In the genomic region with DNA sequence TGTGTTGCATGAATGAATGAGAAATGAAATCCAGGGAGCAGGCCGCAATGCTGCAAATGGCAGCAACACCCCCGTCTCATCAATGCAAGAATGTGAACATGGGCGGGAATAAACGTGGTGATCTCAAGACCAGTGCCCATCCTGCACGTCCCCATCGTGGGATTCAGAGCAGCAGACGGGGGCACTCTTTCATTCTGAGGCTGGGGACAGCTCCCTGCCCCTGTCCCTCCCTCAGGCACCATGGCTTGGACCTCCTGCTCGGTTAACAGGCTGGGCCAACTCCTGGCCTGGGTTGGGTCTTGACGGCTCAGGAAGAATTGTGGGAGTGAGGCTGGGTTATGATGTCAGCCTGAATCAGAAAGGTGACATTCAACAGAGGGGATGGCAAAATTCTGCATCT, we compare ENCODE assay signal across 24 cellular contexts.
DNase-seq lines count a peak whose midpoint lies in the region; ATAC-seq and TF ChIP-seq lines count a peak whose summit lies in the region.
"Had no signal": no experiment of that assay in that cellular context is flagged by ENCODE, and none has a peak within 500 bp of the region (broad histone marks: within the 10 kb centered on the region; RNA-seq: fewer than 3 reads in every experiment).

No MANE protein-coding gene starts in this region.

- H3K4me3 ChIP-seq in brain microvascular endothelial cell (ENCODE audit: low read depth, low read length) (no peak overlapping the region), H7 (ENCODE audit: insufficient read depth, low read depth, low read length) (no peak overlapping the region)
- H3K4me3 ChIP-seq: BLaER1, GM12878 had no signal

- peaks cover 46% of the 10 kb centered on the region for H3K36me3 Mint-ChIP-seq in WTC11
- H3K36me3 Mint-ChIP-seq in chondrocyte (ENCODE audit: low read depth), result peaks cover 46% of the 10 kb centered on the region
- H3K36me3 Mint-ChIP-seq: CD4-positive, alpha-beta memory T cell; CD4-positive, CD25-positive, alpha-beta regulatory T cell; CD8-positive, alpha-beta memory T cell had no signal

- no peaks in the 10 kb centered on the region for H3K27me3 Mint-ChIP-seq in WTC11 (ENCODE audit: low read depth)
- no peaks in the 10 kb centered on the region for H3K27me3 Mint-ChIP-seq in chondrocyte (ENCODE audit: low read depth)

- DNase-seq in WTC11 (ENCODE audit: low spot score) (no peak), chondrocyte (ENCODE audit: low spot score) (no peak), islet precursor cell (peak; percentile 22), brain microvascular endothelial cell (no peak), H7 (no peak)
- no peak for DNase-seq in stimulated activated CD4-positive, alpha-beta T cell treated with anti-CD3 and anti-CD28 coated beads, Interleukin-1b, Interleukin-23, amount 100 ng/mL, for 48 hours
- DNase-seq: 8988T; ACHN; BE2C; C1 segment of cervical spinal cord; CD4-positive, alpha-beta memory T cell; CD4-positive, CD25-positive, alpha-beta regulatory T cell; CD8-positive, alpha-beta memory T cell; COR-L47; DMS 273 treated with DMSO at 0.1 percent for 48 hours; DMS153; DMS53; DMS79; DND-41; EL; GDM1 had no signal

- ATAC-seq in WTC11, result no peak
- ATAC-seq: GM12878 had no signal

- no peaks in the 10 kb centered on the region for H3K9me3 Mint-ChIP-seq in WTC11
- H3K9me3 Mint-ChIP-seq in chondrocyte (ENCODE audit: low read depth), result no peaks in the 10 kb centered on the region

- H3K36me3 ChIP-seq in brain microvascular endothelial cell (replicated peaks) (peaks cover 78% of the 10 kb centered on the region), H7 (replicated peaks; ENCODE audit: control insufficient read depth, insufficient read depth, low read length) (peaks cover 18% of the 10 kb centered on the region)
- H3K36me3 ChIP-seq: BE2C had no signal

- H3K27ac ChIP-seq in brain microvascular endothelial cell, result no peak overlapping the region
- H3K27ac ChIP-seq: BLaER1 had no signal

- CTCF ChIA-PET in WTC11 (lab: Charles Lee), result no interaction called here

- POLR2A ChIA-PET in WTC11 (lab: Charles Lee), result no interaction called here

- H3K4me1 Mint-ChIP-seq in WTC11 (no peaks in the 10 kb centered on the region), chondrocyte (ENCODE audit: low read depth) (peaks cover 3% of the 10 kb centered on the region)
- H3K4me1 Mint-ChIP-seq: CD4-positive, CD25-positive, alpha-beta regulatory T cell had no signal

- H3K27me3 ChIP-seq in brain microvascular endothelial cell (replicated peaks), result no peaks in the 10 kb centered on the region
- H3K27me3 ChIP-seq in H7 (ENCODE audit: control insufficient read depth, insufficient read depth, low read length), result no peaks in the 10 kb centered on the region
- H3K27me3 ChIP-seq: BE2C, BLaER1 had no signal

- TF ChIP-seq CTCF in WTC11 (IDR thresholded peaks at IDR 0.05) (no peak), chondrocyte (IDR thresholded peaks at IDR 0.05) (no peak), brain microvascular endothelial cell (IDR thresholded peaks at IDR 0.05; ENCODE audit: low read depth, low read length, missing control alignments) (no peak)

- H3K27ac Mint-ChIP-seq in WTC11 (peak overlapping the region; percentile 23; the same call in 1 of the 2 replicates), chondrocyte (ENCODE audit: unreplicated experiment) (peak overlapping the region; percentile 27)
- H3K27ac Mint-ChIP-seq: CD4-positive, alpha-beta memory T cell; CD4-positive, CD25-positive, alpha-beta regulatory T cell had no signal

- in situ Hi-C loops in brain microvascular endothelial cell (cut with HindIII; ENCODE audit: low pct_ligation_motif_present, low sequenced_read_pairs), result no loop called here

- H3K4me3 Mint-ChIP-seq in WTC11, result no peak overlapping the region
- no peak overlapping the region for H3K4me3 Mint-ChIP-seq in chondrocyte (ENCODE audit: unreplicated experiment)
- H3K4me3 Mint-ChIP-seq: CD14-positive monocyte; CD4-positive, alpha-beta memory T cell; CD4-positive, CD25-positive, alpha-beta regulatory T cell; CD8-positive, alpha-beta memory T cell had no signal

TF ChIP-seq in WTC11, 78 proteins besides CTCF, POLR2A, EP300 and RAD21 (continues in another document):
- TF ChIP-seq, protein P1, sequence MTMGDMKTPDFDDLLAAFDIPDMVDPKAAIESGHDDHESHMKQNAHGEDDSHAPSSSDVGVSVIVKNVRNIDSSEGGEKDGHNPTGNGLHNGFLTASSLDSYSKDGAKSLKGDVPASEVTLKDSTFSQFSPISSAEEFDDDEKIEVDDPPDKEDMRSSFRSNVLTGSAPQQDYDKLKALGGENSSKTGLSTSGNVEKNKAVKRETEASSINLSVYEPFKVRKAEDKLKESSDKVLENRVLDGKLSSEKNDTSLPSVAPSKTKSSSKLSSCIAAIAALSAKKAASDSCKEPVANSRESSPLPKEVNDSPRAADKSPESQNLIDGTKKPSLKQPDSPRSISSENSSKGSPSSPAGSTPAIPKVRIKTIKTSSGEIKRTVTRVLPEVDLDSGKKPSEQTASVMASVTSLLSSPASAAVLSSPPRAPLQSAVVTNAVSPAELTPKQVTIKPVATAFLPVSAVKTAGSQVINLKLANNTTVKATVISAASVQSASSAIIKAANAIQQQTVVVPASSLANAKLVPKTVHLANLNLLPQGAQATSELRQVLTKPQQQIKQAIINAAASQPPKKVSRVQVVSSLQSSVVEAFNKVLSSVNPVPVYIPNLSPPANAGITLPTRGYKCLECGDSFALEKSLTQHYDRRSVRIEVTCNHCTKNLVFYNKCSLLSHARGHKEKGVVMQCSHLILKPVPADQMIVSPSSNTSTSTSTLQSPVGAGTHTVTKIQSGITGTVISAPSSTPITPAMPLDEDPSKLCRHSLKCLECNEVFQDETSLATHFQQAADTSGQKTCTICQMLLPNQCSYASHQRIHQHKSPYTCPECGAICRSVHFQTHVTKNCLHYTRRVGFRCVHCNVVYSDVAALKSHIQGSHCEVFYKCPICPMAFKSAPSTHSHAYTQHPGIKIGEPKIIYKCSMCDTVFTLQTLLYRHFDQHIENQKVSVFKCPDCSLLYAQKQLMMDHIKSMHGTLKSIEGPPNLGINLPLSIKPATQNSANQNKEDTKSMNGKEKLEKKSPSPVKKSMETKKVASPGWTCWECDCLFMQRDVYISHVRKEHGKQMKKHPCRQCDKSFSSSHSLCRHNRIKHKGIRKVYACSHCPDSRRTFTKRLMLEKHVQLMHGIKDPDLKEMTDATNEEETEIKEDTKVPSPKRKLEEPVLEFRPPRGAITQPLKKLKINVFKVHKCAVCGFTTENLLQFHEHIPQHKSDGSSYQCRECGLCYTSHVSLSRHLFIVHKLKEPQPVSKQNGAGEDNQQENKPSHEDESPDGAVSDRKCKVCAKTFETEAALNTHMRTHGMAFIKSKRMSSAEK (CRISPR knock-in tag; IDR thresholded peaks at IDR 0.05; ENCODE audit: borderline replicate concordance), result no peak
- TF ChIP-seq, protein P2, sequence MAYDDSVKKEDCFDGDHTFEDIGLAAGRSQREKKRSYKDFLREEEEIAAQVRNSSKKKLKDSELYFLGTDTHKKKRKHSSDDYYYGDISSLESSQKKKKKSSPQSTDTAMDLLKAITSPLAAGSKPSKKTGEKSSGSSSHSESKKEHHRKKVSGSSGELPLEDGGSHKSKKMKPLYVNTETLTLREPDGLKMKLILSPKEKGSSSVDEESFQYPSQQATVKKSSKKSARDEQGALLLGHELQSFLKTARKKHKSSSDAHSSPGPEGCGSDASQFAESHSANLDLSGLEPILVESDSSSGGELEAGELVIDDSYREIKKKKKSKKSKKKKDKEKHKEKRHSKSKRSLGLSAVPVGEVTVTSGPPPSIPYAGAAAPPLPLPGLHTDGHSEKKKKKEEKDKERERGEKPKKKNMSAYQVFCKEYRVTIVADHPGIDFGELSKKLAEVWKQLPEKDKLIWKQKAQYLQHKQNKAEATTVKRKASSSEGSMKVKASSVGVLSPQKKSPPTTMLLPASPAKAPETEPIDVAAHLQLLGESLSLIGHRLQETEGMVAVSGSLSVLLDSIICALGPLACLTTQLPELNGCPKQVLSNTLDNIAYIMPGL (CRISPR knock-in tag; IDR thresholded peaks at IDR 0.05), result no peak
- TF ChIP-seq, protein P3, sequence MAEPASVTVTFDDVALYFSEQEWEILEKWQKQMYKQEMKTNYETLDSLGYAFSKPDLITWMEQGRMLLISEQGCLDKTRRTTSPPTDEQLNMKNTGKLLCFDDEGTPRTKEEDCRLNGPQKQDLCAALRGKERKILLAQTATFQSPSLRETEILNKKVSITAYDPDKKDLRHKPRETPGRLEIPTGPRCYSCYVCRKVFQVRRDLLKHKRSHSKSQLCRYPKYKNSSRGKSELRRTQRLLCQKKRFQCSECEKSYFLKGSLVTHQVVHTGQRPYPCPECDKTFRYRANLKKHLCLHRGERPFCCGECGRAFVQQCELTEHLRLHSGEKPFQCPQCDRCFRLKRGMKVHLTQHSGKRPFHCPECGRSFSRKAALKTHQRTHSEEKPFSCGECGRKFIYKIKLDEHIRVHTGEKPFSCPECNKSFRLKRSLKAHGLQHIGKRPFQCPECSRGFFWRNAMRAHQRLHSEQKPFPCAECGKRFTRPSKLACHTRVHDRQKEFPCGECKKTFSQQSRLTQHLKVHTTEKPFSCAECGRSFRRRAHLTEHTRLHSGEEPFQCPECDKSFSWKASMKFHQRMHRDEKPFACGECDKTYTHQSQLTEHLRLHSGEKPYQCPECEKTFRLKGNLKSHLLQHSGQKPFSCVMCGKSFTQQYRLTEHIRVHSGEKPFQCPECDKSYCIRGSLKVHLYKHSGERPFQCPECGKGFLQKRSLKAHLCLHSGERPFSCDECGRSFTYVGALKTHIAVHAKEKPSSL (CRISPR knock-in tag; conservative IDR thresholded peaks at IDR 0.05), result no peak
- TF ChIP-seq FOXP1 (CRISPR knock-in tag; IDR thresholded peaks at IDR 0.05; ENCODE audit: borderline replicate concordance) (no peak), TEAD1 (CRISPR knock-in tag; IDR thresholded peaks at IDR 0.05) (no peak), RELA (CRISPR knock-in tag; IDR thresholded peaks at IDR 0.05; ENCODE audit: borderline replicate concordance) (no peak), KAT7 (CRISPR knock-in tag; IDR thresholded peaks at IDR 0.05; ENCODE audit: borderline replicate concordance) (no peak)
